Comparison of ENCODE assay signal across 21 cellular contexts in genomic region chr16:80802129-80802528, GRCh38. TPM values are rescaled to one million over a fixed set of nuclear protein-coding genes. Genes with fewer than 3 reads are reported as not detected.
DNase-seq lines count a peak whose midpoint lies in the region; ATAC-seq, FAIRE-seq and TF ChIP-seq lines count a peak whose summit lies in the region.
"Had no signal": no experiment of that assay in that cellular context is flagged by ENCODE, and none has a peak within 500 bp of the region (broad histone marks: within the 10 kb centered on the region; RNA-seq: fewer than 3 reads in every experiment).

No MANE protein-coding gene starts in this region.

- peak overlapping the region; percentile 72 for H3K4me2 ChIP-seq in endothelial cell of umbilical vein (ENCODE audit: insufficient read depth, low read length)

- H3K4me1 ChIP-seq in endothelial cell of umbilical vein (ENCODE audit: control insufficient read depth, extremely low read depth, insufficient read depth, low read length) (peaks cover 26% of the 10 kb centered on the region), upper lobe of right lung (no peaks in the 10 kb centered on the region)
- H3K4me1 ChIP-seq: SJCRH30 had no signal

- H3K9me3 ChIP-seq in endothelial cell of umbilical vein (replicated peaks; ENCODE audit: control insufficient read depth, insufficient read depth, low read length) (no peaks in the 10 kb centered on the region), upper lobe of right lung (no peaks in the 10 kb centered on the region)
- H3K9me3 ChIP-seq: SJCRH30 had no signal

- no peak for FAIRE-seq in endothelial cell of umbilical vein (lab: Jason Lieb, UNC)

- H3K36me3 ChIP-seq in endothelial cell of umbilical vein (ENCODE audit: control insufficient read depth in 2 of 2, extremely low read depth in 1 of 2, insufficient read depth in 2 of 2, low read length in 2 of 2) (no peaks in the 10 kb centered on the region), upper lobe of right lung (no peaks in the 10 kb centered on the region)
- H3K36me3 ChIP-seq: SJCRH30 had no signal

- POLR2A ChIA-PET in activated CD4-positive, alpha-beta memory T cell treated with anti-CD3 and anti-CD28 coated beads for 36 hours (lab: Charles Lee), result interaction anchor here (0.7 kb wide), 1 partner anchor 233 kb away, joined by 4 read pairs; no protein-coding TSS in a partner anchor
- POLR2A ChIA-PET in endothelial cell of umbilical vein (lab: Charles Lee), result no interaction called here

- BruUV-seq in endothelial cell of umbilical vein (replicated peaks; lab: Mats Ljungman, UMichigan), result no TSS peak

- no peaks in the 10 kb centered on the region for H3K9me3 Mint-ChIP-seq in activated T-cell treated with anti-CD3 and anti-CD28 coated beads, Interleukin-2, amount 50 U/mL, for 72 hours
- H3K9me3 Mint-ChIP-seq in activated CD4-positive, alpha-beta memory T cell treated with anti-CD3 and anti-CD28 coated beads for 36 hours, result no peaks in the 10 kb centered on the region

- H3K27ac ChIP-seq in endothelial cell of umbilical vein (ENCODE audit: insufficient read depth, low read depth, low read length) (no peak overlapping the region), upper lobe of right lung (no peak overlapping the region)
- H3K27ac ChIP-seq: dorsolateral prefrontal cortex, SJCRH30 had no signal

- no peak for TF ChIP-seq POLR2A in endothelial cell of umbilical vein (IDR thresholded peaks at IDR 0.05; ENCODE audit: low read depth, low read length)

- peaks cover 4% of the 10 kb centered on the region for H4K20me1 ChIP-seq in endothelial cell of umbilical vein (replicated peaks; ENCODE audit: control insufficient read depth, extremely low read depth, insufficient read depth, low read length)

- H2AFZ ChIP-seq in endothelial cell of umbilical vein (ENCODE audit: low read depth, low read length), result no peak overlapping the region

- TF ChIP-seq CTCF in endothelial cell of umbilical vein (IDR thresholded peaks at IDR 0.05; ENCODE audit: extremely low read depth in 1 of 2, insufficient read depth in 1 of 2, low read depth in 1 of 2, low read length in 2 of 2), result no peak
- no peak for TF ChIP-seq CTCF in upper lobe of right lung (IDR thresholded peaks at IDR 0.05)

- H3K27me3 ChIP-seq in endothelial cell of umbilical vein (ENCODE audit: control insufficient read depth in 2 of 2, insufficient read depth in 2 of 2, low read length in 2 of 2) (no peaks in the 10 kb centered on the region), upper lobe of right lung (no peaks in the 10 kb centered on the region)
- H3K27me3 ChIP-seq: SJCRH30 had no signal

- H3K9me1 ChIP-seq in endothelial cell of umbilical vein (replicated peaks; ENCODE audit: control insufficient read depth, extremely low read depth, insufficient read depth, low read length), result no peaks in the 10 kb centered on the region

- H3K4me1 Mint-ChIP-seq in activated T-cell treated with anti-CD3 and anti-CD28 coated beads, Interleukin-2, amount 50 U/mL, for 72 hours (ENCODE audit: low read depth), result peaks cover 38% of the 10 kb centered on the region
- H3K4me1 Mint-ChIP-seq in activated CD4-positive, alpha-beta memory T cell treated with anti-CD3 and anti-CD28 coated beads for 36 hours (ENCODE audit: low read depth), result peaks cover 51% of the 10 kb centered on the region

- dilution Hi-C loops in endothelial cell of umbilical vein (cut with MboI; ENCODE audit: extremely low pct_ligation_motif_present, low sequenced_read_pairs), result no loop called here

- intact Hi-C loops in activated CD4-positive, alpha-beta memory T cell treated with anti-CD3 and anti-CD28 coated beads for 36 hours (cut with micrococcal nuclease), result loop anchor here (1.0 to 10.0 kb wide), 5 partner anchors 43 to 1527 kb away; partner anchors contain the start of gene GAN
- intact Hi-C loops in endothelial cell of umbilical vein (cut with micrococcal nuclease) (loop anchor here (10.0 kb wide), 1 partner anchor 177 kb away; no protein-coding TSS in a partner anchor), upper lobe of right lung (cut with DNase I) (no loop called here)

- peak overlapping the region; percentile 55 to 68 for H3K4me3 Mint-ChIP-seq in activated T-cell treated with anti-CD3 and anti-CD28 coated beads, Interleukin-2, amount 50 U/mL, for 72 hours
- H3K4me3 Mint-ChIP-seq in activated CD4-positive, alpha-beta memory T cell treated with anti-CD3 and anti-CD28 coated beads for 36 hours, result peak overlapping the region; percentile 70

- peak overlapping the region; percentile 13 for H3K27ac Mint-ChIP-seq in activated T-cell treated with anti-CD3 and anti-CD28 coated beads, Interleukin-2, amount 50 U/mL, for 72 hours
- H3K27ac Mint-ChIP-seq in activated CD4-positive, alpha-beta memory T cell treated with anti-CD3 and anti-CD28 coated beads for 36 hours, result peak overlapping the region; percentile 47

- ATAC-seq in activated T-cell treated with anti-CD3 and anti-CD28 coated beads, Interleukin-2, amount 50 U/mL, for 72 hours (replicated peaks in 1 of 2), result peak; percentile 37 to 52
- peak; percentile 13 for ATAC-seq in stimulated activated naive CD8-positive, alpha-beta T cell treated with anti-CD3 and anti-CD28 coated beads, Interleukin-15, Interleukin-2, amounts not matched to agents 100 U/mL and 50 U/mL, for 24 hours
- ATAC-seq in GM18520 (IDR thresholded peaks at IDR 0.05; ENCODE audit: unreplicated experiment) (no peak), GM21526 (IDR thresholded peaks at IDR 0.05; ENCODE audit: low FRiP score, unreplicated experiment) (no peak), upper lobe of right lung (no peak)

- peaks cover 59% of the 10 kb centered on the region for H3K79me2 ChIP-seq in endothelial cell of umbilical vein (ENCODE audit: control insufficient read depth, insufficient read depth, low read length)

- CTCF ChIA-PET in activated CD4-positive, alpha-beta memory T cell treated with anti-CD3 and anti-CD28 coated beads for 36 hours (lab: Charles Lee), result interaction anchor here (0.8 to 1.4 kb wide), 4 partner anchors 22 to 276 kb away, joined by 3 to 5 read pairs (median 4); no protein-coding TSS in a partner anchor
- CTCF ChIA-PET in endothelial cell of umbilical vein (lab: Charles Lee), result no interaction called here

- no peak overlapping the region for H3K9ac ChIP-seq in endothelial cell of umbilical vein (replicated peaks; ENCODE audit: extremely low read depth, insufficient read depth, low read length)

- peak in 1 of 2 donors; percentile 26 for DNase-seq in activated T-cell treated with anti-CD3 and anti-CD28 coated beads, Interleukin-2, amount 50 U/mL, for 72 hours
- DNase-seq in activated T-cell treated with anti-CD3 and anti-CD28 coated beads for 4 hours, result no peak
- DNase-seq in activated CD4-positive, alpha-beta memory T cell treated with anti-CD3 and anti-CD28 coated beads for 36 hours, result no peak
- DNase-seq in endothelial cell of umbilical vein (ENCODE audit: low read depth, low spot score), result no peak
- DNase-seq in stimulated activated naive CD8-positive, alpha-beta T cell treated with anti-CD3 and anti-CD28 coated beads, Interleukin-15, Interleukin-2, amounts not matched to agents 100 U/mL and 50 U/mL, for 24 hours, result no peak
- no peak for DNase-seq in upper lobe of right lung
- DNase-seq: ACHN, caudate nucleus, DMS79, dorsolateral prefrontal cortex, erythroblast, foreskin melanocyte, IMR-90, kidney glomerular epithelial cell, mesenchymal stem cell, MM.1S, NCI-H146, NCI-H82, SJCRH30 had no signal

- no peaks in the 10 kb centered on the region for H3K27me3 Mint-ChIP-seq in activated T-cell treated with anti-CD3 and anti-CD28 coated beads, Interleukin-2, amount 50 U/mL, for 72 hours (ENCODE audit: low read depth)
- H3K27me3 Mint-ChIP-seq in activated CD4-positive, alpha-beta memory T cell treated with anti-CD3 and anti-CD28 coated beads for 36 hours, result peaks cover 2% of the 10 kb centered on the region

- peaks cover 4 to 8% of the 10 kb centered on the region in 2 donors for H3K36me3 Mint-ChIP-seq in activated T-cell treated with anti-CD3 and anti-CD28 coated beads, Interleukin-2, amount 50 U/mL, for 72 hours (ENCODE audit: insufficient read depth in 2 of 2)
- H3K36me3 Mint-ChIP-seq in activated CD4-positive, alpha-beta memory T cell treated with anti-CD3 and anti-CD28 coated beads for 36 hours, result peaks cover 3% of the 10 kb centered on the region

- H3K4me3 ChIP-seq in endothelial cell of umbilical vein (replicated peaks in 1 of 3; ENCODE audit: insufficient read depth in 1 of 3, low read depth in 1 of 3, low read length in 3 of 3), result no peak overlapping the region
- H3K4me3 ChIP-seq in upper lobe of right lung, result no peak overlapping the region
- H3K4me3 ChIP-seq: SJCRH30 had no signal

TF ChIP-seq in endothelial cell of umbilical vein, 7 proteins besides CTCF, POLR2A, EP300 and RAD21:
- TF ChIP-seq FOS (IDR thresholded peaks at IDR 0.05; ENCODE audit: borderline replicate concordance, insufficient read depth, low read length), result no peak
- TF ChIP-seq MYC (IDR thresholded peaks at IDR 0.05; ENCODE audit: low read depth, low read length), result no peak
- TF ChIP-seq POLR2AphosphoS5 (IDR thresholded peaks at IDR 0.05; ENCODE audit: insufficient read depth, low read depth, low read length), result no peak
- no peak for TF ChIP-seq JUN (IDR thresholded peaks at IDR 0.05; ENCODE audit: borderline replicate concordance, insufficient read depth, insufficient read length, low read depth)
- no peak for TF ChIP-seq MAX (IDR thresholded peaks at IDR 0.05; ENCODE audit: insufficient read depth, insufficient read length)
- TF ChIP-seq EZH2 (IDR thresholded peaks at IDR 0.05; ENCODE audit: borderline replicate concordance, low read depth, low read length, severe bottlenecking), result no peak
- no peak for TF ChIP-seq GATA2 (IDR thresholded peaks at IDR 0.05; ENCODE audit: insufficient read depth, insufficient read length, low read depth, low read length)
TF ChIP-seq in endothelial cell of umbilical vein: peak in this region for 0.

RNA-seq across cellular contexts. Expression of gene CDYL2, which starts 2.3 kb away (rescaled TPM):
- 10 to 100 TPM; 35.9 to 44.3 TPM for total RNA-seq in activated T-cell treated with anti-CD3 and anti-CD28 coated beads, Interleukin-2, amount 50 U/mL, for 72 hours
- 10 to 100 TPM; 29.4 to 34.1 TPM for total RNA-seq in activated CD4-positive, alpha-beta memory T cell treated with anti-CD3 and anti-CD28 coated beads for 36 hours
- total RNA-seq in endothelial cell of umbilical vein (71.3 and 82.8 TPM in 2 replicates), upper lobe of right lung (21.0 TPM)
- 4.6 and 7.1 TPM in 2 replicates for polyA plus RNA-seq in endothelial cell of umbilical vein
- polyA plus RNA-seq in endothelial cell of umbilical vein (2011; cell fraction: cytosol; rRNA removed), result 6.9 and 7.2 TPM in 2 replicates
- polyA plus RNA-seq in endothelial cell of umbilical vein (2011; cell fraction: nucleus; rRNA removed), result 24.1 and 27.2 TPM in 2 replicates
- 24.8 and 32.5 TPM in 2 replicates for polyA plus RNA-seq in endothelial cell of umbilical vein (2012)
- polyA minus RNA-seq in endothelial cell of umbilical vein, result 28.8 and 40.8 TPM in 2 replicates
- 32.3 TPM for polyA minus RNA-seq in endothelial cell of umbilical vein (2011; cell fraction: cytosol; rRNA and poly(A)+ RNA removed)
- 70.3 and 85.4 TPM in 2 replicates for polyA minus RNA-seq in endothelial cell of umbilical vein (2011; cell fraction: nucleus; rRNA and poly(A)+ RNA removed)

Comparison
In these comparisons a context has a peak if more than half of its experiments do, and no peak if none do; other contexts are left out.
1. ATAC-seq: peak in activated T-cell treated with anti-CD3 and anti-CD28 coated beads, Interleukin-2, amount 50 U/mL, for 72 hours (2 of 2) and stimulated activated naive CD8-positive, alpha-beta T cell treated with anti-CD3 and anti-CD28 coated beads, Interleukin-15, Interleukin-2, amounts not matched to agents 100 U/mL and 50 U/mL, for 24 hours (single experiment); none in GM18520 (single experiment), GM21526 (single experiment) and upper lobe of right lung (single experiment).